Comparison of ENCODE assay signal across 21 cellular contexts in genomic region chr4:59024257-59024656, GRCh38.
DNase-seq lines count a peak whose midpoint lies in the region; ATAC-seq, FAIRE-seq and TF ChIP-seq lines count a peak whose summit lies in the region.
"Had no signal": no experiment of that assay in that cellular context is flagged by ENCODE, and none has a peak within 500 bp of the region (broad histone marks: within the 10 kb centered on the region; RNA-seq: fewer than 3 reads in every experiment).

No MANE protein-coding gene starts in this region.

- H2AFZ ChIP-seq in IMR-90 (replicated peaks; ENCODE audit: low read length, poor library complexity) = no peak overlapping the region

- FAIRE-seq in A549 (lab: Jason Lieb, UNC) (no peak), urothelium cell line (lab: Jason Lieb, UNC) (peak; percentile 52)
- FAIRE-seq: A204.1, D721Med, G401.6, GM12891, GM19239 had no signal

- H3K36me3 ChIP-seq in IMR-90 (ENCODE audit: control insufficient read depth, insufficient read depth, low read length) = no peaks in the 10 kb centered on the region
- H3K36me3 ChIP-seq: BLaER1 treated with 17β-estradiol and CSF1 and Interleukin-3, amounts not matched to agents 10 nM and 100 nM had no signal

- dilution Hi-C loops in IMR-90 (cut with HindIII; ENCODE audit: low sequenced_read_pairs, unreplicated experiment) = no loop called here

- H2BK15ac ChIP-seq in IMR-90 (ENCODE audit: low read depth, low read length) = no peak overlapping the region

- BruUV-seq in IMR-90 (replicated peaks; lab: Mats Ljungman, UMichigan) = no TSS peak

- H3K14ac ChIP-seq in IMR-90 (replicated peaks; ENCODE audit: low read depth, low read length) = no peak overlapping the region

- no peaks in the 10 kb centered on the region for H3K27me3 Mint-ChIP-seq in naive thymus-derived CD8-positive, alpha-beta T cell
- H3K27me3 Mint-ChIP-seq: B cell; CD4-positive, alpha-beta T cell had no signal

- no peak overlapping the region for H3K56ac ChIP-seq in IMR-90 (ENCODE audit: extremely low read depth, insufficient read depth, low read length)

- H4K91ac ChIP-seq in IMR-90 (ENCODE audit: insufficient read depth, low read depth, low read length) = no peak overlapping the region

- H3K27ac Mint-ChIP-seq in naive thymus-derived CD8-positive, alpha-beta T cell = no peak overlapping the region
- H3K27ac Mint-ChIP-seq: B cell; CD4-positive, alpha-beta T cell; CD8-positive, alpha-beta T cell had no signal

- intact Hi-C loops in IMR-90 (cut with micrococcal nuclease) = no loop called here

- no peak overlapping the region for H3K18ac ChIP-seq in IMR-90 (ENCODE audit: low read depth, low read length)

- H3K4me3 ChIP-seq in A549 (no peak overlapping the region), IMR-90 (ENCODE audit: insufficient read depth, low read depth, low read length) (no peak overlapping the region)
- H3K4me3 ChIP-seq: BLaER1 treated with 17β-estradiol and CSF1 and Interleukin-3, amounts not matched to agents 10 nM and 100 nM had no signal

- H4K20me1 ChIP-seq in IMR-90 (ENCODE audit: insufficient read depth, low read length) = no peaks in the 10 kb centered on the region
- H4K20me1 ChIP-seq: BLaER1 treated with 17β-estradiol and CSF1 and Interleukin-3, amounts not matched to agents 10 nM and 100 nM had no signal

- H2AK9ac ChIP-seq in IMR-90 (replicated peaks; ENCODE audit: low read depth, low read length, poor library complexity) = no peak overlapping the region

- H2BK20ac ChIP-seq in IMR-90 (ENCODE audit: low read depth, low read length) = no peak overlapping the region

- POLR2A ChIA-PET in A549 (lab: Yijun Ruan, JAX) (no interaction called here), IMR-90 (lab: Charles Lee; ENCODE audit: unreplicated experiment) (no interaction called here)
- POLR2A ChIA-PET in naive thymus-derived CD8-positive, alpha-beta T cell (lab: Charles Lee) = no interaction called here

- H3K23ac ChIP-seq in IMR-90 (ENCODE audit: low read depth, low read length) = no peak overlapping the region

- no peak for ATAC-seq in A549
- ATAC-seq in IMR-90 (ENCODE audit: low read depth) = no peak
- ATAC-seq in naive thymus-derived CD8-positive, alpha-beta T cell = no peak
- ATAC-seq: CD8-positive, alpha-beta T cell had no signal

- no peak overlapping the region for H3K4me3 Mint-ChIP-seq in naive thymus-derived CD8-positive, alpha-beta T cell
- H3K4me3 Mint-ChIP-seq: B cell; CD4-positive, alpha-beta T cell; CD8-positive, alpha-beta T cell had no signal

- H4K8ac ChIP-seq in IMR-90 (ENCODE audit: low read depth in 2 of 2, low read length in 2 of 2) = no peak overlapping the region

- CTCF ChIA-PET in A549 (lab: Yijun Ruan, JAX) = interaction anchor here (0.8 kb wide), 1 partner anchor 74 kb away, joined by 4 read pairs; no protein-coding TSS in a partner anchor
- CTCF ChIA-PET in IMR-90 (lab: Yijun Ruan, JAX) = no interaction called here

- TF ChIP-seq RAD21 in A549 (conservative IDR thresholded peaks at IDR 0.05 in 1 of 2, IDR thresholded peaks at IDR 0.05 in 1 of 2) = no peak
- no peak for TF ChIP-seq RAD21 in IMR-90 (IDR thresholded peaks at IDR 0.05; ENCODE audit: low read length)

- TF ChIP-seq CTCF in A549 (IDR thresholded peaks at IDR 0.05) (no peak), IMR-90 (conservative IDR thresholded peaks at IDR 0.05; ENCODE audit: low read depth, low read length) (no peak)

- H3K4me2 ChIP-seq in A549 = no peak overlapping the region
- no peak overlapping the region for H3K4me2 ChIP-seq in IMR-90 (ENCODE audit: low read depth, low read length)
- H3K4me2 ChIP-seq: BLaER1 treated with 17β-estradiol and CSF1 and Interleukin-3, amounts not matched to agents 10 nM and 100 nM had no signal

- no peaks in the 10 kb centered on the region for H3K27me3 ChIP-seq in IMR-90 (ENCODE audit: control insufficient read depth, insufficient read depth, low read length)
- H3K27me3 ChIP-seq: BLaER1 treated with 17β-estradiol and CSF1 and Interleukin-3, amounts not matched to agents 10 nM and 100 nM had no signal

- H4K5ac ChIP-seq in IMR-90 (ENCODE audit: low read depth, low read length) = no peak overlapping the region

- no peak for TF ChIP-seq EP300 in A549 (IDR thresholded peaks at IDR 0.05)

- H3K4me1 ChIP-seq in A549 (no peaks in the 10 kb centered on the region), IMR-90 (ENCODE audit: control insufficient read depth, insufficient read depth, low read length) (no peaks in the 10 kb centered on the region)
- H3K4me1 ChIP-seq: BLaER1 treated with 17β-estradiol and CSF1 and Interleukin-3, amounts not matched to agents 10 nM and 100 nM; Caco-2 had no signal

- H3K4me1 Mint-ChIP-seq in naive thymus-derived CD8-positive, alpha-beta T cell = no peaks in the 10 kb centered on the region
- H3K4me1 Mint-ChIP-seq: B cell had no signal

- H2AK5ac ChIP-seq in IMR-90 (ENCODE audit: low read depth, low read length) = no peak overlapping the region

- TF ChIP-seq POLR2A in A549 (IDR thresholded peaks at IDR 0.05; ENCODE audit: low read length) (no peak), IMR-90 (IDR thresholded peaks at IDR 0.05; ENCODE audit: low read depth, low read length) (no peak)

- peaks cover 0 to 22% (median 12%) of the 10 kb centered on the region in 9 donors for H3K9me3 Mint-ChIP-seq in naive thymus-derived CD8-positive, alpha-beta T cell

- no peak overlapping the region for H2BK120ac ChIP-seq in IMR-90 (ENCODE audit: low read depth, low read length)

- H2BK5ac ChIP-seq in IMR-90 (ENCODE audit: low read depth, low read length, poor library complexity, severe bottlenecking) = no peak overlapping the region

- H3K36me3 Mint-ChIP-seq in naive thymus-derived CD8-positive, alpha-beta T cell = peaks cover 0 to 4% (median 0%) of the 10 kb centered on the region in 3 donors
- H3K36me3 Mint-ChIP-seq: CD8-positive, alpha-beta T cell had no signal

- no peak for DNase-seq in A549 (ENCODE audit: low read depth in 1 of 2, low spot score in 1 of 2)
- DNase-seq in IMR-90 = no peak
- DNase-seq in urothelium cell line (ENCODE audit: low spot score) = no peak
- no peak for DNase-seq in naive thymus-derived CD8-positive, alpha-beta T cell
- DNase-seq in activated CD4-positive, alpha-beta T cell treated with anti-CD3 and anti-CD28 coated beads for 1 hour = no peak
- DNase-seq: 8988T; AML-193; Caco-2; Calu3; CD4-positive, alpha-beta T cell; CD8-positive, alpha-beta T cell; DMS79 treated with DMSO at 0.1 percent for 48 hours; GF-D8 had no signal

- H3K9me3 ChIP-seq in A549 (no peaks in the 10 kb centered on the region), IMR-90 (ENCODE audit: control insufficient read depth, insufficient read depth, low read length) (no peaks in the 10 kb centered on the region)
- H3K9me3 ChIP-seq: BLaER1 treated with 17β-estradiol and CSF1 and Interleukin-3, amounts not matched to agents 10 nM and 100 nM; Caco-2 had no signal

- no peak overlapping the region for H3K9ac ChIP-seq in IMR-90 (ENCODE audit: low read depth, low read length)
- H3K9ac ChIP-seq: BLaER1 treated with 17β-estradiol and CSF1 and Interleukin-3, amounts not matched to agents 10 nM and 100 nM had no signal

- in situ Hi-C loops in IMR-90 (cut with MboI; ENCODE audit: low sequenced_read_pairs) = no loop called here

- no peaks in the 10 kb centered on the region for H3K9me1 ChIP-seq in IMR-90 (ENCODE audit: insufficient read depth, low read length)

- no peaks in the 10 kb centered on the region for H3K79me1 ChIP-seq in IMR-90 (ENCODE audit: low read depth in 1 of 2, low read length in 2 of 2)

- H3K27ac ChIP-seq in A549 = no peak overlapping the region
- no peak overlapping the region for H3K27ac ChIP-seq in IMR-90 (ENCODE audit: insufficient read depth, low read length)
- H3K27ac ChIP-seq: BLaER1 treated with 17β-estradiol and CSF1 and Interleukin-3, amounts not matched to agents 10 nM and 100 nM; C4-2B had no signal

- no peak overlapping the region for H3K4ac ChIP-seq in IMR-90 (ENCODE audit: low read depth, low read length)

TF ChIP-seq in A549, 52 proteins besides CTCF, POLR2A, EP300 and RAD21:
- TF ChIP-seq RNF2 (IDR thresholded peaks at IDR 0.05; ENCODE audit: borderline replicate concordance, low read depth) (no peak), MAFK (IDR thresholded peaks at IDR 0.05; ENCODE audit: partially characterized antibody) (peak; percentile 48)

TF ChIP-seq in IMR-90, 13 proteins besides CTCF, POLR2A, EP300 and RAD21:
- TF ChIP-seq ELK1 (IDR thresholded peaks at IDR 0.05; ENCODE audit: borderline replicate concordance, low read depth, low read length) = no peak
- no peak for TF ChIP-seq MAZ (IDR thresholded peaks at IDR 0.05; ENCODE audit: borderline replicate concordance, low read depth, low read length)
- no peak for TF ChIP-seq NFE2L2 (IDR thresholded peaks at IDR 0.05; ENCODE audit: low read depth, low read length)
- TF ChIP-seq MAFK (IDR thresholded peaks at IDR 0.05; ENCODE audit: low read depth, low read length) = peak; percentile 70; the same call in 1 of the 2 replicates
- TF ChIP-seq BHLHE40 (IDR thresholded peaks at IDR 0.05; ENCODE audit: low read depth, low read length) = no peak
- no peak for TF ChIP-seq MXI1 (IDR thresholded peaks at IDR 0.05; ENCODE audit: borderline replicate concordance, low read depth, low read length)
- no peak for TF ChIP-seq RCOR1 (IDR thresholded peaks at IDR 0.05; ENCODE audit: insufficient replicate concordance, low read length)
TF ChIP-seq in IMR-90: peak in this region for 1.
